22 cellular contexts compared by ENCODE assay signal in genomic region chr3:141326123-141326522, GRCh38. TPM values are rescaled to one million over a fixed set of nuclear protein-coding genes. Genes with fewer than 3 reads are reported as not detected.
DNase-seq lines count a peak whose midpoint lies in the region; ATAC-seq and TF ChIP-seq lines count a peak whose summit lies in the region.
"Had no signal": no experiment of that assay in that cellular context is flagged by ENCODE, and none has a peak within 500 bp of the region (broad histone marks: within the 10 kb centered on the region; RNA-seq: fewer than 3 reads in every experiment).

No MANE protein-coding gene starts in this region.

- no peaks in the 10 kb centered on the region for H3K79me2 ChIP-seq in GM23338 (replicated peaks; ENCODE audit: insufficient read depth)

- DNase-seq in GM23338 (ENCODE audit: low spot score) (no peak), body of pancreas (no peak), left colon (peak; percentile 58 to 88), renal cortical epithelial cell (ENCODE audit: low read depth) (peak; percentile 86), spleen (no peak)
- DNase-seq: activated CD4-positive, alpha-beta T cell treated with anti-CD3 and anti-CD28 coated beads for 36 hours; activated naive CD4-positive, alpha-beta T cell treated with anti-CD3 and anti-CD28 coated beads, Interleukin-2, amount 50 U/mL, for 16 hours; anterior cingulate cortex; caudate nucleus; CD4-positive, alpha-beta memory T cell; DND-41; erythroblast; foreskin keratinocyte; HFFc6; hippocampal formation; naive thymus-derived CD8-positive, alpha-beta T cell; NCI-H187; substantia nigra had no signal

- H3K4me1 ChIP-seq in GM23338 (ENCODE audit: insufficient read depth), result peaks cover 18% of the 10 kb centered on the region; the same call in 1 of the 2 replicates
- peaks cover 42% of the 10 kb centered on the region for H3K4me1 ChIP-seq in body of pancreas
- peaks cover 0 to 3% (median 0%) of the 10 kb centered on the region in 6 donors for H3K4me1 ChIP-seq in spleen
- H3K4me1 ChIP-seq: foreskin keratinocyte had no signal

- peak overlapping the region; percentile 60; the same call in 1 of the 2 replicates for H3K27ac Mint-ChIP-seq in GM23338
- H3K27ac Mint-ChIP-seq: activated CD4-positive, alpha-beta T cell treated with anti-CD3 and anti-CD28 coated beads for 36 hours; HFFc6; memory B cell had no signal

- peak overlapping the region; percentile 57 for H2AFZ ChIP-seq in GM23338

- H3K4me2 ChIP-seq in GM23338, result peak overlapping the region; percentile 2; the same call in 1 of the 2 replicates

- H3K27me3 ChIP-seq in GM23338 (ENCODE audit: insufficient read depth) (no peaks in the 10 kb centered on the region), body of pancreas (no peaks in the 10 kb centered on the region), spleen (replicated peaks in 1 of 7) (no peaks in the 10 kb centered on the region)
- H3K27me3 ChIP-seq: foreskin keratinocyte had no signal

- H3K4me3 Mint-ChIP-seq in GM23338, result no peak overlapping the region
- H3K4me3 Mint-ChIP-seq: activated CD4-positive, alpha-beta T cell treated with anti-CD3 and anti-CD28 coated beads for 36 hours; CD4-positive, alpha-beta memory T cell; HFFc6; memory B cell; naive thymus-derived CD8-positive, alpha-beta T cell had no signal

- ATAC-seq in GM23338 (no peak), body of pancreas (peak; percentile 69), left colon (peak; percentile 90), GM19463 (IDR thresholded peaks at IDR 0.05; ENCODE audit: unreplicated experiment) (no peak), GM19455 (IDR thresholded peaks at IDR 0.05; ENCODE audit: unreplicated experiment) (no peak)
- ATAC-seq: activated CD4-positive, alpha-beta T cell treated with anti-CD3 and anti-CD28 coated beads for 36 hours; foreskin keratinocyte; GM12878; naive thymus-derived CD8-positive, alpha-beta T cell had no signal

- H3K9me2 ChIP-seq in GM23338 (ENCODE audit: insufficient read depth), result peaks cover 8% of the 10 kb centered on the region; the same call in 1 of the 2 replicates

- H3K27ac ChIP-seq in GM23338 (ENCODE audit: low read depth) (no peak overlapping the region), body of pancreas (peak overlapping the region in 3 of 4 donors; percentile 26 to 54 (median 44)), spleen (no peak overlapping the region)
- H3K27ac ChIP-seq: foreskin keratinocyte had no signal

- no peaks in the 10 kb centered on the region for H3F3A ChIP-seq in GM23338 (replicated peaks; ENCODE audit: low read depth)

- TF ChIP-seq POLR2A in body of pancreas (IDR thresholded peaks at IDR 0.05), result no peak
- no peak for TF ChIP-seq POLR2A in spleen (IDR thresholded peaks at IDR 0.05)

- H3K36me3 Mint-ChIP-seq in GM23338 (ENCODE audit: low read depth), result no peaks in the 10 kb centered on the region
- H3K36me3 Mint-ChIP-seq: CD4-positive, alpha-beta memory T cell; memory B cell had no signal

- intact Hi-C loops in body of pancreas (cut with DNase I), result no loop called here
- intact Hi-C loops in left colon (cut with DNase I, micrococcal nuclease), result no loop called here
- intact Hi-C loops in spleen (cut with DNase I; ENCODE audit: low total_unique reads), result no loop called here

- no peaks in the 10 kb centered on the region for H3K9me3 Mint-ChIP-seq in GM23338
- H3K9me3 Mint-ChIP-seq: CD4-positive, alpha-beta memory T cell; HFFc6; memory B cell had no signal

- H3K27me3 Mint-ChIP-seq in GM23338 (ENCODE audit: insufficient read depth, low read depth, poor library complexity), result no peaks in the 10 kb centered on the region
- H3K27me3 Mint-ChIP-seq: activated CD4-positive, alpha-beta T cell treated with anti-CD3 and anti-CD28 coated beads for 36 hours; naive thymus-derived CD8-positive, alpha-beta T cell had no signal

- peaks cover 17% of the 10 kb centered on the region for H3K4me1 Mint-ChIP-seq in GM23338

- no peaks in the 10 kb centered on the region for H3K36me3 ChIP-seq in GM23338 (ENCODE audit: insufficient read depth)
- no peaks in the 10 kb centered on the region for H3K36me3 ChIP-seq in body of pancreas (replicated peaks in 1 of 2; ENCODE audit: insufficient read depth in 1 of 2, low read depth in 2 of 2)
- H3K36me3 ChIP-seq in spleen, result no peaks in the 10 kb centered on the region

- H3K4me3 ChIP-seq in GM23338 (no peak overlapping the region), body of pancreas (no peak overlapping the region), spleen (no peak overlapping the region)
- H3K4me3 ChIP-seq: GM12878 had no signal

- no peaks in the 10 kb centered on the region for H3K9me3 ChIP-seq in body of pancreas
- H3K9me3 ChIP-seq in spleen, result no peaks in the 10 kb centered on the region

- TF ChIP-seq CTCF in GM23338 (conservative IDR thresholded peaks at IDR 0.05; ENCODE audit: low read depth in 2 of 2) (no peak), body of pancreas (IDR thresholded peaks at IDR 0.05) (no peak), spleen (IDR thresholded peaks at IDR 0.05 in 8 of 11, conservative IDR thresholded peaks at IDR 0.05 in 3 of 11) (no peak)

- no peaks in the 10 kb centered on the region for H4K20me1 ChIP-seq in GM23338 (replicated peaks; ENCODE audit: insufficient read depth)

TF ChIP-seq in GM23338, 12 proteins besides CTCF, POLR2A, EP300 and RAD21 (continues in another document):
- TF ChIP-seq POLR2AphosphoS5 (IDR thresholded peaks at IDR 0.05; ENCODE audit: low read depth) (no peak), EZH2phosphoT487 (IDR thresholded peaks at IDR 0.05; ENCODE audit: unreplicated experiment) (no peak), ETS1 (IDR thresholded peaks at IDR 0.05) (no peak)

RNA-seq across cellular contexts. Expression of gene ZBTB38, which starts 42.2 kb away (rescaled TPM):
- total RNA-seq in GM23338 (2014; rRNA removed; shearing (Covaris generic)), result 11.5 and 12.4 TPM in 2 replicates
- polyA plus RNA-seq in GM23338 (2016; fragmentation: Nextera tagmentation; extraction: Ambion mirVana) (5.9 and 8.7 TPM in 2 replicates), spleen (1 to 10 TPM; 4.8 to 8.4 (median 5.6) TPM)
- total RNA-seq in body of pancreas (10 to 100 TPM; 48.5 to 60.4 TPM), left colon (100 to 1,000 TPM; 120 to 143 TPM), renal cortical epithelial cell (213 and 340 TPM in 2 replicates), spleen (100 to 1,000 TPM in 2 of 7 donors, 10 to 100 TPM in 5; 42.8 to 122 (median 73.7) TPM)

Comparison
In these comparisons a context has a peak if more than half of its experiments do, and no peak if none do; other contexts are left out.
1. ATAC-seq: peak in body of pancreas (single experiment) and left colon (single experiment); none in GM23338 (single experiment), GM19463 (single experiment) and GM19455 (single experiment).
2. DNase-seq: peak in left colon (2 of 2) and renal cortical epithelial cell (single experiment); none in GM23338 (single experiment), body of pancreas (0 of 4) and spleen (single experiment).
3. H3K27ac ChIP-seq: peak in body of pancreas (3 of 4); none in GM23338 (single experiment) and spleen (0 of 8).